ENCODE assay signal across 7 cellular contexts in genomic region chr12:15979096-15980091, GRCh38.
DNase-seq lines count a peak whose midpoint lies in the region; ATAC-seq, FAIRE-seq and TF ChIP-seq lines count a peak whose summit lies in the region.

No MANE protein-coding gene starts in this region.

- H2AFZ ChIP-seq in astrocyte (ENCODE audit: low read depth, low read length): no peak overlapping the region

- H3K4me1 Mint-ChIP-seq in astrocyte (ENCODE audit: low read depth, unreplicated experiment): peaks cover 28% of the 10 kb centered on the region

- peaks cover 7% of the 10 kb centered on the region for H3K36me3 Mint-ChIP-seq in astrocyte (ENCODE audit: low read depth, unreplicated experiment)

- no peaks in the 10 kb centered on the region for H4K20me1 ChIP-seq in astrocyte (ENCODE audit: insufficient read depth, low read length)

- FAIRE-seq in astrocyte (lab: Jason Lieb, UNC): peak; percentile 43

- peak overlapping the region; percentile 56 for H3K9ac ChIP-seq in astrocyte (ENCODE audit: low read length)

- H3K9me3 Mint-ChIP-seq in astrocyte (ENCODE audit: unreplicated experiment): no peaks in the 10 kb centered on the region

- ATAC-seq in GM18861 (IDR thresholded peaks at IDR 0.05; ENCODE audit: unreplicated experiment) (peak; percentile 66), HG03342 (IDR thresholded peaks at IDR 0.05; ENCODE audit: unreplicated experiment) (peak; percentile 87), left lobe of liver (peak; percentile 68)
- no peak for ATAC-seq in activated CD4-positive, CD25-positive, alpha-beta regulatory T cell treated with anti-CD3 and anti-CD28 coated beads, Interleukin-2, amount 50 U/mL, for 24 hours

- H3K4me2 ChIP-seq in astrocyte (ENCODE audit: low read length): peak overlapping the region; percentile 65

- H3K27me3 ChIP-seq in astrocyte (ENCODE audit: insufficient read depth, low read length): no peaks in the 10 kb centered on the region

- DNase-seq in astrocyte (ENCODE audit: low read depth) (peak; percentile 98), left lobe of liver (ENCODE audit: low spot score) (no peak), CD1c-positive myeloid dendritic cell (ENCODE audit: extremely low spot score) (no peak), retina (no peak)

- H3K4me1 ChIP-seq in astrocyte (ENCODE audit: insufficient read depth, low read length): peaks cover 29% of the 10 kb centered on the region

- no peaks in the 10 kb centered on the region for H3K9me3 ChIP-seq in astrocyte (ENCODE audit: insufficient read depth, low read depth, low read length)

- no peaks in the 10 kb centered on the region for H3K79me2 ChIP-seq in astrocyte (ENCODE audit: insufficient read depth, low read length)

- peaks cover 8% of the 10 kb centered on the region for H3K36me3 ChIP-seq in astrocyte (ENCODE audit: insufficient read depth, low read length)

- peak overlapping the region; percentile 71 for H3K27ac Mint-ChIP-seq in astrocyte (ENCODE audit: unreplicated experiment)

- H3K4me3 ChIP-seq in astrocyte (ENCODE audit: insufficient read depth, low read depth, low read length): no peak overlapping the region

- peak overlapping the region; percentile 91 for H3K27ac ChIP-seq in astrocyte (ENCODE audit: low read depth, low read length)

- H3K4me3 Mint-ChIP-seq in astrocyte (ENCODE audit: unreplicated experiment): no peak overlapping the region

- no peaks in the 10 kb centered on the region for H3K27me3 Mint-ChIP-seq in astrocyte (ENCODE audit: low read depth, unreplicated experiment)

- TF ChIP-seq CTCF in astrocyte (IDR thresholded peaks at IDR 0.05; ENCODE audit: insufficient read depth, low read depth, low read length): peak; percentile 57

Comparison
In these comparisons a context has a peak if more than half of its experiments do, and no peak if none do; other contexts are left out.
1. ATAC-seq: peak in GM18861 (single experiment), HG03342 (single experiment) and left lobe of liver (single experiment); none in activated CD4-positive, CD25-positive, alpha-beta regulatory T cell treated with anti-CD3 and anti-CD28 coated beads, Interleukin-2, amount 50 U/mL, for 24 hours (0 of 2).